ENCODE assay signal across 8 cellular contexts in genomic region chrX:130086414-130087207, GRCh38. TPM values are rescaled to one million over a fixed set of nuclear protein-coding genes. Genes with fewer than 3 reads are reported as not detected.
DNase-seq lines count a peak whose midpoint lies in the region; ATAC-seq and FAIRE-seq lines count a peak whose summit lies in the region.

No MANE protein-coding gene starts in this region.

- FAIRE-seq in frontal cortex (lab: Jason Lieb, UNC) = no peak

- peaks cover 72 to 81% (median 81%) of the 10 kb centered on the region in 3 donors for H3K4me1 Mint-ChIP-seq in T-cell
- peaks cover 68% of the 10 kb centered on the region for H3K4me1 Mint-ChIP-seq in stimulated activated effector memory CD8-positive, alpha-beta T cell treated with anti-CD3 and anti-CD28 coated beads, Interleukin-12 subunit alpha, Interleukin-12 subunit beta, amount 100 ng/mL, for 72 hours

- peak overlapping the region; percentile 74 to 90 (median 83) for H3K4me3 Mint-ChIP-seq in T-cell
- peak overlapping the region; percentile 62 for H3K4me3 Mint-ChIP-seq in stimulated activated effector memory CD8-positive, alpha-beta T cell treated with anti-CD3 and anti-CD28 coated beads, Interleukin-12 subunit alpha, Interleukin-12 subunit beta, amount 100 ng/mL, for 72 hours

- POLR2A ChIA-PET in T-cell (lab: Charles Lee) = interaction anchor here in 1 of 2 donors (0.6 kb wide), 1 partner anchor 23 kb away, joined by 3 read pairs; no protein-coding TSS in a partner anchor

- ATAC-seq in GM18909 (IDR thresholded peaks at IDR 0.05; ENCODE audit: poor library complexity, unreplicated experiment) = peak; percentile 45
- peak; percentile 35 for ATAC-seq in HG03066 (IDR thresholded peaks at IDR 0.05; ENCODE audit: low read depth, unreplicated experiment)
- ATAC-seq in T-cell (replicated peaks in 1 of 4) = peak; percentile 73 to 77 (median 74)
- ATAC-seq in stimulated activated effector memory CD8-positive, alpha-beta T cell treated with anti-CD3 and anti-CD28 coated beads, Interleukin-12 subunit alpha, Interleukin-12 subunit beta, amount 100 ng/mL, for 72 hours = peak; percentile 70

- DNase-seq in T-cell (peak; percentile 36 to 79 (median 67)), frontal cortex (ENCODE audit: low spot score in 2 of 2) (no peak), NCI-H1694 treated with DMSO at 0.1 percent for 48 hours (lab: John Stamatoyannopoulos, UW) (no peak), retina (no peak)
- DNase-seq in central memory CD4-positive, alpha-beta T cell = peak; percentile 77
- peak; percentile 11 to 70 for DNase-seq in stimulated activated effector memory CD8-positive, alpha-beta T cell treated with anti-CD3 and anti-CD28 coated beads, Interleukin-12 subunit alpha, Interleukin-12 subunit beta, amount 100 ng/mL, for 72 hours (ENCODE audit: low spot score in 2 of 2)

- peak overlapping the region; percentile 94 to 98 for H3K27ac Mint-ChIP-seq in T-cell
- peak overlapping the region; percentile 84 for H3K27ac Mint-ChIP-seq in stimulated activated effector memory CD8-positive, alpha-beta T cell treated with anti-CD3 and anti-CD28 coated beads, Interleukin-12 subunit alpha, Interleukin-12 subunit beta, amount 100 ng/mL, for 72 hours

- no peaks in the 10 kb centered on the region for H3K9me3 Mint-ChIP-seq in T-cell
- H3K9me3 Mint-ChIP-seq in stimulated activated effector memory CD8-positive, alpha-beta T cell treated with anti-CD3 and anti-CD28 coated beads, Interleukin-12 subunit alpha, Interleukin-12 subunit beta, amount 100 ng/mL, for 72 hours = no peaks in the 10 kb centered on the region

- H3K27me3 Mint-ChIP-seq in T-cell = no peaks in the 10 kb centered on the region

- CTCF ChIA-PET in T-cell (lab: Charles Lee) = interaction anchor here (0.6 to 1.8 kb wide), 5 partner anchors 11 to 119 kb away, joined by 3 to 10 read pairs (median 4); no protein-coding TSS in a partner anchor

- no peaks in the 10 kb centered on the region for H3K36me3 Mint-ChIP-seq in T-cell
- peaks cover 51% of the 10 kb centered on the region for H3K36me3 Mint-ChIP-seq in stimulated activated effector memory CD8-positive, alpha-beta T cell treated with anti-CD3 and anti-CD28 coated beads, Interleukin-12 subunit alpha, Interleukin-12 subunit beta, amount 100 ng/mL, for 72 hours

RNA-seq across cellular contexts. Expression of gene ELF4, which starts 23.7 kb away (rescaled TPM):
- 10 to 100 TPM; 30.0 to 35.6 (median 30.6) TPM for total RNA-seq in T-cell
- 0.41 TPM for total RNA-seq in frontal cortex

Comparison
In these comparisons a context has a peak if more than half of its experiments do, and no peak if none do; other contexts are left out.
1. DNase-seq: peak in T-cell (34 of 34), central memory CD4-positive, alpha-beta T cell (single experiment) and stimulated activated effector memory CD8-positive, alpha-beta T cell treated with anti-CD3 and anti-CD28 coated beads, Interleukin-12 subunit alpha, Interleukin-12 subunit beta, amount 100 ng/mL, for 72 hours (2 of 2); none in frontal cortex (0 of 2), NCI-H1694 treated with DMSO at 0.1 percent for 48 hours (single experiment) and retina (single experiment).
2. RNA of gene ELF4, which starts 23.7 kb away (total RNA-seq): 30.0 to 35.6 TPM in T-cell; 0.41 TPM in frontal cortex (single experiment); every median in the first group is over 10 times any median in the second.
3. Peak in every context shown above with its lines, with median percentiles within 50 percentile points of each other: ATAC-seq.